Comparison of ENCODE assay signal across 1 cellular context in genomic region chr11:68030318-68031135, GRCh38.
TF ChIP-seq lines count a peak whose summit lies in the region.

TSS of gene NDUFS8 (plus strand) at chr11:68030681. CDS start at chr11:68032152, 1,471 bp downstream.

TF ChIP-seq in K562, 482 proteins besides CTCF, POLR2A, EP300 and RAD21 (continued from another document and continues in another):
- TF ChIP-seq CUX1 (CRISPR knock-in tag; IDR thresholded peaks at IDR 0.05) (no peak), EGR1 (conservative IDR thresholded peaks at IDR 0.05) (no peak), SAP30 (IDR thresholded peaks at IDR 0.05; ENCODE audit: borderline replicate concordance, insufficient read depth, low read depth, low read length, poor library complexity, severe bottlenecking) (peak; percentile 23), CBX5 (IDR thresholded peaks at IDR 0.05; ENCODE audit: borderline replicate concordance, low read depth) (no peak), ZNF280B (CRISPR knock-in tag; IDR thresholded peaks at IDR 0.05) (no peak), BCOR (IDR thresholded peaks at IDR 0.05) (no peak), ZNF785 (CRISPR knock-in tag; IDR thresholded peaks at IDR 0.05) (no peak), NR0B1 (IDR thresholded peaks at IDR 0.05; ENCODE audit: partially characterized antibody) (no peak), STAG1 (CRISPR knock-in tag; IDR thresholded peaks at IDR 0.05; ENCODE audit: borderline replicate concordance) (no peak), KLF1 (tag; IDR thresholded peaks at IDR 0.05) (no peak), SMAD1 (IDR thresholded peaks at IDR 0.05; ENCODE audit: low read depth, low read length, partially characterized antibody) (no peak), FOSL1 (tag; conservative IDR thresholded peaks at IDR 0.05) (no peak), ZNF609 (CRISPR knock-in tag; IDR thresholded peaks at IDR 0.05; ENCODE audit: borderline replicate concordance) (no peak), HDAC2 (IDR thresholded peaks at IDR 0.05) (no peak), DEAF1 (CRISPR knock-in tag; IDR thresholded peaks at IDR 0.05) (no peak), DMBX1 (CRISPR knock-in tag; IDR thresholded peaks at IDR 0.05; ENCODE audit: borderline replicate concordance) (no peak), KLF13 (tag; IDR thresholded peaks at IDR 0.05; ENCODE audit: borderline replicate concordance, low read depth) (no peak), LCOR (CRISPR knock-in tag; IDR thresholded peaks at IDR 0.05) (no peak), MYBL2 (IDR thresholded peaks at IDR 0.05; ENCODE audit: low read depth) (no peak), MYBL2 (CRISPR knock-in tag; IDR thresholded peaks at IDR 0.05; ENCODE audit: borderline replicate concordance) (no peak), ZNF140 (CRISPR knock-in tag; IDR thresholded peaks at IDR 0.05) (no peak), ZNF764 (CRISPR knock-in tag; IDR thresholded peaks at IDR 0.05; ENCODE audit: low read depth) (no peak), CBX3 (IDR thresholded peaks at IDR 0.05; ENCODE audit: borderline replicate concordance in 1 of 2, low read length in 2 of 2) (no peak), NFIC (IDR thresholded peaks at IDR 0.05) (no peak), ETV1 (tag; conservative IDR thresholded peaks at IDR 0.05; ENCODE audit: low read depth) (no peak), NR2F6 (CRISPR knock-in tag; IDR thresholded peaks at IDR 0.05) (no peak), ZBTB49 (CRISPR knock-in tag; IDR thresholded peaks at IDR 0.05; ENCODE audit: borderline replicate concordance) (no peak), SIN3B (IDR thresholded peaks at IDR 0.05; ENCODE audit: low read depth) (peak; percentile 83), ESRRA (IDR thresholded peaks at IDR 0.05; ENCODE audit: borderline replicate concordance, low read depth) (peak; percentile 94; the same call in 1 of the 2 replicates), ZFP36 (IDR thresholded peaks at IDR 0.05; ENCODE audit: low read depth, low read length, partially characterized antibody) (no peak), ZZZ3 (IDR thresholded peaks at IDR 0.05) (no peak), ZNF436 (CRISPR knock-in tag; IDR thresholded peaks at IDR 0.05) (no peak), ZNF124 (CRISPR knock-in tag; IDR thresholded peaks at IDR 0.05) (no peak), PREB (CRISPR knock-in tag; IDR thresholded peaks at IDR 0.05) (no peak), SP1 (CRISPR knock-in tag; IDR thresholded peaks at IDR 0.05) (peak; percentile 77; the same call in 1 of the 2 replicates), CGGBP1 (CRISPR knock-in tag; IDR thresholded peaks at IDR 0.05) (no peak), ARID4B (CRISPR knock-in tag; IDR thresholded peaks at IDR 0.05) (no peak), NFXL1 (CRISPR knock-in tag; IDR thresholded peaks at IDR 0.05) (no peak), PTRF (tag; IDR thresholded peaks at IDR 0.05) (no peak), MIER1 (IDR thresholded peaks at IDR 0.05; ENCODE audit: low read depth) (no peak)
